In the genomic region with DNA sequence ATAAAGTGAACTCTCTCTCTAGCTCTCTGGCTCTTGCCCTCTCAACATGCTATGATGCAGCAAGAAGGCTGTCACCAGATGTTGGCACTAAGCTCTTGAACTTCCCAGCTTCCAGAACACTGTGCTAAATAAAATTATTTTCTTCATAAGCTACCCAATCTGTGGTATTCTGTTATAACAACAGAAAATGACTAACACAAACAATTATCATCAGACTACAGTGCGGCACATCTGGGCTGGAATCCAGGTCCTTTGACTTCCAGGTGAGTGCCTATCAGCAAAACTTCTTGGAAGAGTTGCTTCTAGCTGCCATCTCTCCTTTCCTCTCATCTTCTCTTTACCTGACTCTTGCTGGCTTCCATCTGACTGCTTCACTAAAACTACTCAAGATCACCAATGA, we compare ENCODE assay signal across 38 cellular contexts. TPM values are rescaled to one million over a fixed set of nuclear protein-coding genes. Genes with fewer than 3 reads are reported as not detected.
"Had no signal": no experiment of that assay in that cellular context is flagged by ENCODE, and none has a peak within 500 bp of the region (broad histone marks: within the 10 kb centered on the region; RNA-seq: fewer than 3 reads in every experiment).

No MANE protein-coding gene starts in this region.

- DNase-seq: activated B cell treated with CpG ODN at 0.5 μM for 24 hours; activated CD4-positive, alpha-beta memory T cell treated with anti-CD3 and anti-CD28 coated beads for 36 hours; activated CD4-positive, alpha-beta T cell treated with anti-CD3 and anti-CD28 coated beads for 4 hours; activated CD4-positive, alpha-beta T cell treated with anti-CD3 and anti-CD28 coated beads, Interleukin-2, amount 10 ng/mL, durations not matched to agents 24 days and 14 days; activated CD4-positive, alpha-beta T cell treated with anti-CD3 and anti-CD28 coated beads, Interleukin-2, amount 50 U/mL, for 1 hour; activated CD4-positive, alpha-beta T cell treated with anti-CD3 and anti-CD28 coated beads, Interleukin-2, amount 50 U/mL, for 4 hours; activated CD4-positive, CD25-positive, alpha-beta regulatory T cell treated with anti-CD3 and anti-CD28 coated beads, Interleukin-2, amount 50 U/mL, for 72 hours; activated CD8-positive, alpha-beta memory T cell treated with anti-CD3 and anti-CD28 coated beads, Interleukin-2, amount 50 U/mL, for 4 hours; activated CD8-positive, alpha-beta T cell treated with anti-CD3 and anti-CD28 coated beads for 36 hours; activated effector memory CD4-positive, alpha-beta T cell treated with anti-CD3 and anti-CD28 coated beads, Interleukin-2, amount 50 U/mL, for 16 hours; activated gamma-delta T cell treated with Interleukin-2 at 50 U/mL for 16 hours; activated naive CD4-positive, alpha-beta T cell; activated naive CD4-positive, alpha-beta T cell treated with anti-CD3 and anti-CD28 coated beads for 36 hours; activated naive CD8-positive, alpha-beta T cell treated with anti-CD3 and anti-CD28 coated beads, Interleukin-2, amount 10 ng/mL, durations not matched to agents 7 days and 5 days; activated naive CD8-positive, alpha-beta T cell treated with anti-CD3 and anti-CD28 coated beads, Interleukin-2, amount 50 U/mL, for 24 hours; activated T-cell treated with anti-CD3 and anti-CD28 coated beads for 4 hours; activated T-cell treated with anti-CD3 and anti-CD28 coated beads, Interleukin-2, amount 50 U/mL, for 1 hour; activated T-cell treated with anti-CD3 and anti-CD28 coated beads, Interleukin-2, amount 50 U/mL, for 4 hours; activated T-cell treated with anti-CD3 and anti-CD28 coated beads, Interleukin-2, amount 50 U/mL, for 72 hours; amygdala; anterior cingulate cortex; caudate nucleus; cerebellar nuclear complex; T-helper 1 cell; T-helper 2 cell; T-helper 9 cell had no signal

- H3K36me3 ChIP-seq: ascending aorta, cardiac muscle cell had no signal

- H3K4me1 ChIP-seq: ascending aorta had no signal

- H3K27ac Mint-ChIP-seq: activated B cell treated with CpG ODN at 0.5 μM for 24 hours; activated CD4-positive, alpha-beta memory T cell treated with anti-CD3 and anti-CD28 coated beads for 36 hours; activated CD4-positive, alpha-beta T cell treated with anti-CD3 and anti-CD28 coated beads, Interleukin-2, amount 10 ng/mL, durations not matched to agents 24 days and 14 days; activated CD8-positive, alpha-beta T cell treated with anti-CD3 and anti-CD28 coated beads for 36 hours; activated naive CD4-positive, alpha-beta T cell treated with anti-CD3 and anti-CD28 coated beads for 36 hours; activated naive CD4-positive, alpha-beta T cell treated with anti-CD3 and anti-CD28 coated beads, Interleukin-2, amount 50 U/mL, for 24 hours; activated naive CD8-positive, alpha-beta T cell; activated naive CD8-positive, alpha-beta T cell treated with anti-CD3 and anti-CD28 coated beads, Interleukin-2, amount 10 ng/mL, durations not matched to agents 7 days and 5 days; activated naive CD8-positive, alpha-beta T cell treated with anti-CD3 and anti-CD28 coated beads, Interleukin-2, amount 50 U/mL, for 24 hours; activated T-cell treated with anti-CD3 and anti-CD28 coated beads, Interleukin-2, amount 50 U/mL, for 72 hours; activated T-helper 1 cell treated with anti-CD3 and anti-CD28 coated beads, Interleukin-12 subunit alpha, Interleukin-12 subunit beta, Interleukin-2, Interleukin-4 antibody, amounts not matched to agents 30 ng/mL and 10 ng/mL and 1 ng/mL, durations not matched to agents 14 hours and 24 hours and 36 hours; activated T-helper 17 cell treated with anti-CD3 and anti-CD28 coated beads, Interleukin-2, amount 50 U/mL, for 72 hours; brain; T-helper 1 cell treated with Interleukin-12 subunit alpha and Interleukin-12 subunit beta and Interleukin-4 antibody, amounts not matched to agents 30 μg/mL and 1 μg/mL, for 36 hours; T-helper 2 cell treated with Interferon-gamma antibody and Interleukin-4, amounts not matched to agents 5 μg/mL and 100 μg/mL, for 36 hours had no signal

- H3K4me1 Mint-ChIP-seq: activated B cell treated with CpG ODN at 0.5 μM for 24 hours; activated CD4-positive, alpha-beta T cell treated with anti-CD3 and anti-CD28 coated beads, Interleukin-2, amount 10 ng/mL, durations not matched to agents 24 days and 14 days; activated naive CD4-positive, alpha-beta T cell treated with anti-CD3 and anti-CD28 coated beads, Interleukin-2, amount 50 U/mL, for 24 hours; activated naive CD8-positive, alpha-beta T cell treated with anti-CD3 and anti-CD28 coated beads, Interleukin-2, amount 10 ng/mL, durations not matched to agents 7 days and 5 days; activated naive CD8-positive, alpha-beta T cell treated with anti-CD3 and anti-CD28 coated beads, Interleukin-2, amount 50 U/mL, for 24 hours; activated T-helper 17 cell treated with anti-CD3 and anti-CD28 coated beads, Interleukin-2, amount 50 U/mL, for 72 hours; brain; central memory CD8-positive, alpha-beta T cell had no signal

- H3K27ac ChIP-seq: ascending aorta, cardiac muscle cell, VCaP had no signal

- H3K36me3 Mint-ChIP-seq: activated CD4-positive, alpha-beta memory T cell treated with anti-CD3 and anti-CD28 coated beads for 36 hours; activated naive CD4-positive, alpha-beta T cell treated with anti-CD3 and anti-CD28 coated beads, Interleukin-2, amount 50 U/mL, for 24 hours; activated naive CD8-positive, alpha-beta T cell; activated naive CD8-positive, alpha-beta T cell treated with anti-CD3 and anti-CD28 coated beads, Interleukin-2, amount 10 ng/mL, durations not matched to agents 7 days and 5 days; brain had no signal

- H3K9me3 Mint-ChIP-seq: activated B cell treated with CpG ODN at 0.5 μM for 24 hours; activated CD4-positive, alpha-beta memory T cell treated with anti-CD3 and anti-CD28 coated beads for 36 hours; activated CD4-positive, alpha-beta T cell treated with anti-CD3 and anti-CD28 coated beads, Interleukin-2, amount 10 ng/mL, durations not matched to agents 24 days and 14 days; activated CD8-positive, alpha-beta T cell treated with anti-CD3 and anti-CD28 coated beads for 36 hours; activated naive CD4-positive, alpha-beta T cell treated with anti-CD3 and anti-CD28 coated beads for 36 hours; activated naive CD4-positive, alpha-beta T cell treated with anti-CD3 and anti-CD28 coated beads, Interleukin-2, amount 50 U/mL, for 24 hours; activated naive CD8-positive, alpha-beta T cell treated with anti-CD3 and anti-CD28 coated beads, Interleukin-2, amount 10 ng/mL, durations not matched to agents 7 days and 5 days; activated naive CD8-positive, alpha-beta T cell treated with anti-CD3 and anti-CD28 coated beads, Interleukin-2, amount 50 U/mL, for 24 hours; activated T-cell treated with anti-CD3 and anti-CD28 coated beads, Interleukin-2, amount 50 U/mL, for 4 hours; activated T-cell treated with anti-CD3 and anti-CD28 coated beads, Interleukin-2, amount 50 U/mL, for 72 hours; activated T-helper 1 cell treated with anti-CD3 and anti-CD28 coated beads, Interleukin-12 subunit alpha, Interleukin-12 subunit beta, Interleukin-2, Interleukin-4 antibody, amounts not matched to agents 30 ng/mL and 10 ng/mL and 1 ng/mL, durations not matched to agents 14 hours and 24 hours and 36 hours; activated T-helper 17 cell treated with anti-CD3 and anti-CD28 coated beads, Interleukin-2, amount 50 U/mL, for 72 hours; brain; central memory CD8-positive, alpha-beta T cell; T-helper 1 cell treated with Interleukin-12 subunit alpha and Interleukin-12 subunit beta and Interleukin-4 antibody, amounts not matched to agents 30 μg/mL and 1 μg/mL, for 36 hours; T-helper 2 cell treated with Interferon-gamma antibody and Interleukin-4, amounts not matched to agents 5 μg/mL and 100 μg/mL, for 36 hours had no signal

- ATAC-seq: activated CD8-positive, alpha-beta T cell treated with anti-CD3 and anti-CD28 coated beads for 36 hours; activated naive CD8-positive, alpha-beta T cell treated with anti-CD3 and anti-CD28 coated beads, Interleukin-2, amount 50 U/mL, for 24 hours; activated T-cell treated with anti-CD3 and anti-CD28 coated beads, Interleukin-2, amount 50 U/mL, for 4 hours; activated T-cell treated with anti-CD3 and anti-CD28 coated beads, Interleukin-2, amount 50 U/mL, for 72 hours; activated T-helper 17 cell treated with anti-CD3 and anti-CD28 coated beads, Interleukin-2, amount 50 U/mL, for 72 hours had no signal

- H3K27me3 Mint-ChIP-seq: activated naive CD8-positive, alpha-beta T cell had no signal

- H3K9me3 ChIP-seq: ascending aorta had no signal

- H3K4me3 Mint-ChIP-seq: activated B cell treated with CpG ODN at 0.5 μM for 24 hours; activated CD4-positive, alpha-beta memory T cell treated with anti-CD3 and anti-CD28 coated beads for 36 hours; activated CD4-positive, alpha-beta T cell treated with anti-CD3 and anti-CD28 coated beads, Interleukin-2, amount 10 ng/mL, durations not matched to agents 24 days and 14 days; activated CD8-positive, alpha-beta T cell treated with anti-CD3 and anti-CD28 coated beads for 36 hours; activated naive CD4-positive, alpha-beta T cell treated with anti-CD3 and anti-CD28 coated beads for 36 hours; activated naive CD4-positive, alpha-beta T cell treated with anti-CD3 and anti-CD28 coated beads, Interleukin-2, amount 50 U/mL, for 24 hours; activated naive CD8-positive, alpha-beta T cell; activated naive CD8-positive, alpha-beta T cell treated with anti-CD3 and anti-CD28 coated beads, Interleukin-2, amount 10 ng/mL, durations not matched to agents 7 days and 5 days; activated naive CD8-positive, alpha-beta T cell treated with anti-CD3 and anti-CD28 coated beads, Interleukin-2, amount 50 U/mL, for 24 hours; activated T-cell treated with anti-CD3 and anti-CD28 coated beads, Interleukin-2, amount 50 U/mL, for 4 hours; activated T-cell treated with anti-CD3 and anti-CD28 coated beads, Interleukin-2, amount 50 U/mL, for 72 hours; activated T-helper 1 cell treated with anti-CD3 and anti-CD28 coated beads, Interleukin-12 subunit alpha, Interleukin-12 subunit beta, Interleukin-2, Interleukin-4 antibody, amounts not matched to agents 30 ng/mL and 10 ng/mL and 1 ng/mL, durations not matched to agents 14 hours and 24 hours and 36 hours; activated T-helper 17 cell treated with anti-CD3 and anti-CD28 coated beads, Interleukin-2, amount 50 U/mL, for 72 hours; brain; central memory CD8-positive, alpha-beta T cell; T-helper 1 cell treated with Interleukin-12 subunit alpha and Interleukin-12 subunit beta and Interleukin-4 antibody, amounts not matched to agents 30 μg/mL and 1 μg/mL, for 36 hours; T-helper 2 cell treated with Interferon-gamma antibody and Interleukin-4, amounts not matched to agents 5 μg/mL and 100 μg/mL, for 36 hours had no signal

- H3K27me3 ChIP-seq: ascending aorta, cardiac muscle cell had no signal

- H3K4me3 ChIP-seq: ascending aorta, cardiac muscle cell had no signal

RNA-seq across cellular contexts. Expression of a gene that starts 20.4 kb away (rescaled TPM):
- total RNA-seq: activated B cell treated with CpG ODN at 0.5 μM for 24 hours; activated CD4-positive, alpha-beta memory T cell treated with anti-CD3 and anti-CD28 coated beads for 36 hours; activated CD4-positive, alpha-beta T cell treated with anti-CD3 and anti-CD28 coated beads, Interleukin-2, amount 10 ng/mL, durations not matched to agents 24 days and 14 days; activated CD8-positive, alpha-beta memory T cell treated with anti-CD3 and anti-CD28 coated beads for 36 hours; activated CD8-positive, alpha-beta T cell treated with anti-CD3 and anti-CD28 coated beads for 36 hours; activated T-cell treated with anti-CD3 and anti-CD28 coated beads, Interleukin-2, amount 50 U/mL, for 4 hours; activated T-helper 1 cell treated with anti-CD3 and anti-CD28 coated beads, Interleukin-12 subunit alpha, Interleukin-12 subunit beta, Interleukin-2, Interleukin-4 antibody, amounts not matched to agents 30 ng/mL and 10 ng/mL and 1 ng/mL, durations not matched to agents 14 hours and 24 hours and 36 hours; cardiac muscle cell had no signal
- polyA plus RNA-seq: cardiac muscle cell had no signal
